ENCODE assay signal across 31 cellular contexts in genomic region chr3:31290046-31290445, GRCh38.
DNase-seq lines count a peak whose midpoint lies in the region; ATAC-seq, FAIRE-seq and TF ChIP-seq lines count a peak whose summit lies in the region.
"Had no signal": no experiment of that assay in that cellular context is flagged by ENCODE, and none has a peak within 500 bp of the region (broad histone marks: within the 10 kb centered on the region; RNA-seq: fewer than 3 reads in every experiment).

No MANE protein-coding gene starts in this region.

- POLR2A ChIA-PET in A549 (lab: Yijun Ruan, JAX) = no interaction called here

- H3K4me3 ChIP-seq in A549 = no peak overlapping the region
- H3K4me3 ChIP-seq: colonic mucosa, Peyer's patch, tibial artery had no signal

- H3K4me2 ChIP-seq in A549 = no peak overlapping the region

- H3K4me1 Mint-ChIP-seq in Calu3 (ENCODE audit: low read depth, unreplicated experiment) (peaks cover 54% of the 10 kb centered on the region), neural crest cell (peaks cover 47% of the 10 kb centered on the region)
- peaks cover 35% of the 10 kb centered on the region for H3K4me1 Mint-ChIP-seq in activated T-helper 17 cell treated with anti-CD3 and anti-CD28 coated beads, Interleukin-2, amount 50 U/mL, for 72 hours

- H3K27ac ChIP-seq in A549 = peak overlapping the region; percentile 42 to 80; a peak in 5 of 6 replicates
- H3K27ac ChIP-seq: colonic mucosa, neutrophil, Peyer's patch, tibial artery had no signal

- FAIRE-seq in A549 (lab: Jason Lieb, UNC) = no peak
- FAIRE-seq: H1 had no signal

- DNase-seq in A549 (ENCODE audit: low read depth in 1 of 2, low spot score in 1 of 2) (no peak), Calu3 (no peak), neural crest cell (ENCODE audit: low read depth, low spot score) (no peak), Ammon's horn (ENCODE audit: low spot score) (no peak), SHP77 treated with DMSO at 0.1 percent for 48 hours (lab: John Stamatoyannopoulos, UW) (no peak)
- DNase-seq: activated CD4-positive, CD25-positive, alpha-beta regulatory T cell treated with anti-CD3 and anti-CD28 coated beads, Interleukin-2, amount 50 U/mL, for 72 hours; activated CD8-positive, alpha-beta memory T cell treated with anti-CD3 and anti-CD28 coated beads for 24 hours; activated effector memory CD4-positive, alpha-beta T cell treated with Interleukin-2 at 50 U/mL for 16 hours; activated T-cell treated with anti-CD3 and anti-CD28 coated beads for 4 hours; aorta; C1 segment of cervical spinal cord; colonic mucosa; DMS79; effector CD4-positive, alpha-beta T cell; GDM1; NCI-H2029 treated with DMSO at 0.1 percent for 48 hours; NCI-H526 treated with DMSO at 0.1 percent for 48 hours; Peyer's patch; SHP77; stimulated activated CD4-positive, alpha-beta T cell treated with anti-CD3 and anti-CD28 coated beads, Interleukin-12 subunit alpha, Interleukin-12 subunit beta, amount 100 ng/mL, for 4 hours; stimulated activated CD4-positive, alpha-beta T cell treated with anti-CD3 and anti-CD28 coated beads, Interleukin-2, amount 100 ng/mL, for 48 hours; tibial artery had no signal

- no peak for TF ChIP-seq EP300 in A549 (IDR thresholded peaks at IDR 0.05)

- no peaks in the 10 kb centered on the region for H3K27me3 Mint-ChIP-seq in Calu3 (ENCODE audit: unreplicated experiment)
- no peaks in the 10 kb centered on the region for H3K27me3 Mint-ChIP-seq in activated T-helper 17 cell treated with anti-CD3 and anti-CD28 coated beads, Interleukin-2, amount 50 U/mL, for 72 hours
- H3K27me3 Mint-ChIP-seq in neural crest cell (ENCODE audit: low read depth) = no peaks in the 10 kb centered on the region
- H3K27me3 Mint-ChIP-seq: activated naive CD8-positive, alpha-beta T cell; progenitor cell of endocrine pancreas had no signal

- peak overlapping the region; percentile 39 for H3K27ac Mint-ChIP-seq in Calu3 (ENCODE audit: unreplicated experiment)
- peak overlapping the region; percentile 46 for H3K27ac Mint-ChIP-seq in activated T-helper 17 cell treated with anti-CD3 and anti-CD28 coated beads, Interleukin-2, amount 50 U/mL, for 72 hours
- H3K27ac Mint-ChIP-seq in neural crest cell (ENCODE audit: unreplicated experiment) = peak overlapping the region; percentile 3
- H3K27ac Mint-ChIP-seq: activated naive CD8-positive, alpha-beta T cell; progenitor cell of endocrine pancreas had no signal

- CTCF ChIA-PET in A549 (lab: Yijun Ruan, JAX) (no interaction called here), Calu3 (lab: Charles Lee) (no interaction called here)

- H3K9me3 ChIP-seq in A549 = no peaks in the 10 kb centered on the region
- H3K9me3 ChIP-seq: colonic mucosa, neutrophil, Peyer's patch, tibial artery had no signal

- H3K4me3 Mint-ChIP-seq in Calu3 (ENCODE audit: low read depth, unreplicated experiment) = no peak overlapping the region
- no peak overlapping the region for H3K4me3 Mint-ChIP-seq in activated T-helper 17 cell treated with anti-CD3 and anti-CD28 coated beads, Interleukin-2, amount 50 U/mL, for 72 hours
- no peak overlapping the region for H3K4me3 Mint-ChIP-seq in neural crest cell
- H3K4me3 Mint-ChIP-seq: activated naive CD8-positive, alpha-beta T cell had no signal

- H3K9me3 Mint-ChIP-seq in Calu3 (ENCODE audit: low read depth, unreplicated experiment) = no peaks in the 10 kb centered on the region
- no peaks in the 10 kb centered on the region for H3K9me3 Mint-ChIP-seq in activated T-helper 17 cell treated with anti-CD3 and anti-CD28 coated beads, Interleukin-2, amount 50 U/mL, for 72 hours
- peaks cover 3% of the 10 kb centered on the region for H3K9me3 Mint-ChIP-seq in neural crest cell
- H3K9me3 Mint-ChIP-seq: T-helper 2 cell treated with Interferon-gamma antibody and Interleukin-4, amounts not matched to agents 5 μg/mL and 100 μg/mL, for 36 hours had no signal

- intact Hi-C loops in Calu3 (cut with micrococcal nuclease; ENCODE audit: unreplicated experiment) = no loop called here

- peaks cover 31% of the 10 kb centered on the region for H3K4me1 ChIP-seq in A549
- H3K4me1 ChIP-seq: colonic mucosa, Peyer's patch had no signal

- TF ChIP-seq RAD21 in A549 (conservative IDR thresholded peaks at IDR 0.05 in 1 of 2, IDR thresholded peaks at IDR 0.05 in 1 of 2) = no peak

- ATAC-seq in A549 (no peak), GM21381 (IDR thresholded peaks at IDR 0.05; ENCODE audit: unreplicated experiment) (no peak), GM18858 (IDR thresholded peaks at IDR 0.05; ENCODE audit: unreplicated experiment) (no peak)
- no peak for ATAC-seq in activated T-helper 17 cell treated with anti-CD3 and anti-CD28 coated beads, Interleukin-2, amount 50 U/mL, for 72 hours (replicated peaks)
- ATAC-seq: left lobe of liver had no signal

- TF ChIP-seq POLR2A in A549 (IDR thresholded peaks at IDR 0.05; ENCODE audit: low read length) = no peak

- BruUV-seq in Calu3 (replicated peaks; lab: Mats Ljungman, UMichigan) = no TSS peak

- peaks cover 6% of the 10 kb centered on the region for H3K36me3 Mint-ChIP-seq in Calu3 (ENCODE audit: insufficient read depth, unreplicated experiment)
- H3K36me3 Mint-ChIP-seq in activated T-helper 17 cell treated with anti-CD3 and anti-CD28 coated beads, Interleukin-2, amount 50 U/mL, for 72 hours (ENCODE audit: low read depth) = no peaks in the 10 kb centered on the region
- H3K36me3 Mint-ChIP-seq in neural crest cell (ENCODE audit: low read depth) = no peaks in the 10 kb centered on the region
- H3K36me3 Mint-ChIP-seq: activated naive CD8-positive, alpha-beta T cell had no signal

- TF ChIP-seq CTCF in A549 (IDR thresholded peaks at IDR 0.05) (no peak), Calu3 (IDR thresholded peaks at IDR 0.05; ENCODE audit: unreplicated experiment) (no peak), neural crest cell (conservative IDR thresholded peaks at IDR 0.05) (no peak)

- WGBS in A549 (ENCODE audit: missing lambda C conversion rate) = 80% methylated on average over 5 of the region's 5 CpGs

TF ChIP-seq in A549, 52 proteins besides CTCF, POLR2A, EP300 and RAD21 (continues in another document):
- TF ChIP-seq BCL3 (IDR thresholded peaks at IDR 0.05) = no peak
- no peak for TF ChIP-seq CEBPB (IDR thresholded peaks at IDR 0.05)
- TF ChIP-seq E2F6 (IDR thresholded peaks at IDR 0.05; ENCODE audit: borderline replicate concordance, low read depth) = no peak
- TF ChIP-seq ELK1 (IDR thresholded peaks at IDR 0.05; ENCODE audit: low read depth, low read length) = no peak
- no peak for TF ChIP-seq CBX8 (IDR thresholded peaks at IDR 0.05)
- TF ChIP-seq KDM1A (IDR thresholded peaks at IDR 0.05; ENCODE audit: low read depth) = no peak
- no peak for TF ChIP-seq MAX (IDR thresholded peaks at IDR 0.05)
- no peak for TF ChIP-seq TFCP2L1 (CRISPR knock-in tag; IDR thresholded peaks at IDR 0.05)
- no peak for TF ChIP-seq USF2 (IDR thresholded peaks at IDR 0.05)
- no peak for TF ChIP-seq ESRRA (IDR thresholded peaks at IDR 0.05; ENCODE audit: borderline replicate concordance, low read length)
- TF ChIP-seq HEYL (CRISPR knock-in tag; IDR thresholded peaks at IDR 0.05) = no peak
- no peak for TF ChIP-seq CHD2 (IDR thresholded peaks at IDR 0.05; ENCODE audit: low read length, partially characterized antibody)
